16 cellular contexts compared by ENCODE assay signal in genomic region chr17:27783951-27784350, GRCh38. TPM values are rescaled to one million over a fixed set of nuclear protein-coding genes. Genes with fewer than 3 reads are reported as not detected.
DNase-seq lines count a peak whose midpoint lies in the region; ATAC-seq and TF ChIP-seq lines count a peak whose summit lies in the region.
"Had no signal": no experiment of that assay in that cellular context is flagged by ENCODE, and none has a peak within 500 bp of the region (broad histone marks: within the 10 kb centered on the region; RNA-seq: fewer than 3 reads in every experiment).

No MANE protein-coding gene starts in this region.

- H3K27ac Mint-ChIP-seq in HFFc6 = no peak overlapping the region
- no peak overlapping the region for H3K27ac Mint-ChIP-seq in osteocyte (ENCODE audit: unreplicated experiment)
- H3K27ac Mint-ChIP-seq in endodermal cell = no peak overlapping the region
- H3K27ac Mint-ChIP-seq: CD4-positive, alpha-beta T cell; IgD-negative memory B cell had no signal

- H3K27me3 Mint-ChIP-seq in HFFc6 (ENCODE audit: insufficient read depth) (peaks cover 30% of the 10 kb centered on the region), osteocyte (ENCODE audit: unreplicated experiment) (peaks cover 2% of the 10 kb centered on the region), endodermal cell (ENCODE audit: insufficient read depth) (no peaks in the 10 kb centered on the region)

- H3K36me3 Mint-ChIP-seq in HFFc6 (ENCODE audit: low read depth) (no peaks in the 10 kb centered on the region), osteocyte (ENCODE audit: unreplicated experiment) (no peaks in the 10 kb centered on the region), endodermal cell (ENCODE audit: low read depth) (no peaks in the 10 kb centered on the region)
- H3K36me3 Mint-ChIP-seq: IgD-negative memory B cell had no signal

- H3K4me1 Mint-ChIP-seq in HFFc6 (ENCODE audit: low read depth) (no peaks in the 10 kb centered on the region), osteocyte (ENCODE audit: unreplicated experiment) (no peaks in the 10 kb centered on the region), endodermal cell (no peaks in the 10 kb centered on the region)

- no peak overlapping the region for H3K4me3 Mint-ChIP-seq in HFFc6
- no peak overlapping the region for H3K4me3 Mint-ChIP-seq in osteocyte (ENCODE audit: unreplicated experiment)
- H3K4me3 Mint-ChIP-seq in endodermal cell = no peak overlapping the region
- H3K4me3 Mint-ChIP-seq: CD4-positive, alpha-beta T cell; IgD-negative memory B cell had no signal

- ATAC-seq in lower lobe of right lung (no peak), HG02970 (IDR thresholded peaks at IDR 0.05; ENCODE audit: low FRiP score, unreplicated experiment) (no peak)

- H3K36me3 ChIP-seq in lower lobe of right lung (no peaks in the 10 kb centered on the region), endodermal cell (ENCODE audit: control insufficient read depth, insufficient read depth, low read length) (no peaks in the 10 kb centered on the region)

- no peak overlapping the region for H3K9ac ChIP-seq in endodermal cell (ENCODE audit: extremely low read depth, low read length, poor library complexity, severe bottlenecking)

- intact Hi-C loops in lower lobe of right lung (cut with DNase I) = no loop called here

- H3K9me3 Mint-ChIP-seq in HFFc6 (no peaks in the 10 kb centered on the region), osteocyte (ENCODE audit: unreplicated experiment) (no peaks in the 10 kb centered on the region), endodermal cell (no peaks in the 10 kb centered on the region)
- H3K9me3 Mint-ChIP-seq: CD4-positive, alpha-beta T cell; IgD-negative memory B cell had no signal

- WGBS in endodermal cell (ENCODE audit: insufficient coverage in 1 of 2, insufficient read length in 1 of 2), 2 experiments = 83 to 90% methylated on average over 3 of the region's 3 CpGs

- TF ChIP-seq CTCF in HFFc6 (IDR thresholded peaks at IDR 0.05) (no peak), lower lobe of right lung (IDR thresholded peaks at IDR 0.05) (no peak), osteocyte (IDR thresholded peaks at IDR 0.05) (no peak), endodermal cell (conservative IDR thresholded peaks at IDR 0.05) (no peak)

- DNase-seq in HFFc6 (peak; percentile 4), astrocyte of the hippocampus (ENCODE audit: low read depth, low spot score) (peak; percentile 52), lower lobe of right lung (no peak), osteocyte (ENCODE audit: extremely low spot score, unreplicated experiment) (no peak), NCI-H128 (lab: John Stamatoyannopoulos, UW; ENCODE audit: unreplicated experiment) (no peak), endodermal cell (no peak)
- DNase-seq: AML-193; C1 segment of cervical spinal cord; CD4-positive, alpha-beta T cell; DMS153; DMS79 treated with DMSO at 0.1 percent for 48 hours; EL; HCEC 1CT; KG1 had no signal

- H3K27ac ChIP-seq in lower lobe of right lung = peak overlapping the region; percentile 27
- no peak overlapping the region for H3K27ac ChIP-seq in endodermal cell (ENCODE audit: low read depth, low read length)

- no peaks in the 10 kb centered on the region for H3K27me3 ChIP-seq in lower lobe of right lung (ENCODE audit: low read depth)
- no peaks in the 10 kb centered on the region for H3K27me3 ChIP-seq in endodermal cell (ENCODE audit: control insufficient read depth, insufficient read depth, low read length, poor library complexity, severe bottlenecking)

- H3K9me3 ChIP-seq in lower lobe of right lung (no peaks in the 10 kb centered on the region), endodermal cell (ENCODE audit: control insufficient read depth, low read length) (no peaks in the 10 kb centered on the region)

- H3K4me1 ChIP-seq in lower lobe of right lung = peaks cover 13% of the 10 kb centered on the region
- H3K4me1 ChIP-seq in endodermal cell (ENCODE audit: control insufficient read depth, insufficient read depth, low read length) = no peaks in the 10 kb centered on the region

- no peak overlapping the region for H3K4me3 ChIP-seq in lower lobe of right lung
- H3K4me3 ChIP-seq in endodermal cell (ENCODE audit: low read length) = no peak overlapping the region

RNA-seq across cellular contexts. Expression of gene NOS2, which starts 16.4 kb away (rescaled TPM):
- total RNA-seq in HFFc6 (2021; fragmentation: NEBNext Ultra II Directional; extraction: Animal tissue kit (Norgen Biotek cat#: 25700)) = not detected
- total RNA-seq in lower lobe of right lung (0.38 TPM), osteocyte (not detected in 2 replicates), endodermal cell (under 1 TPM; 0.26 to 0.62 TPM)
- 9.1 TPM for polyA plus RNA-seq in endodermal cell (2013, experiment 1 of 2)
- 6.7 TPM for polyA plus RNA-seq in endodermal cell (2013, experiment 2 of 2)

Comparison
In these comparisons a context has a peak if more than half of its experiments do, and no peak if none do; other contexts are left out.
1. DNase-seq: peak in HFFc6 (single experiment) and astrocyte of the hippocampus (single experiment); none in lower lobe of right lung (single experiment), osteocyte (single experiment), NCI-H128 (single experiment) and endodermal cell (single experiment).